ENCODE assay signal across 10 cellular contexts in the genomic region with DNA sequence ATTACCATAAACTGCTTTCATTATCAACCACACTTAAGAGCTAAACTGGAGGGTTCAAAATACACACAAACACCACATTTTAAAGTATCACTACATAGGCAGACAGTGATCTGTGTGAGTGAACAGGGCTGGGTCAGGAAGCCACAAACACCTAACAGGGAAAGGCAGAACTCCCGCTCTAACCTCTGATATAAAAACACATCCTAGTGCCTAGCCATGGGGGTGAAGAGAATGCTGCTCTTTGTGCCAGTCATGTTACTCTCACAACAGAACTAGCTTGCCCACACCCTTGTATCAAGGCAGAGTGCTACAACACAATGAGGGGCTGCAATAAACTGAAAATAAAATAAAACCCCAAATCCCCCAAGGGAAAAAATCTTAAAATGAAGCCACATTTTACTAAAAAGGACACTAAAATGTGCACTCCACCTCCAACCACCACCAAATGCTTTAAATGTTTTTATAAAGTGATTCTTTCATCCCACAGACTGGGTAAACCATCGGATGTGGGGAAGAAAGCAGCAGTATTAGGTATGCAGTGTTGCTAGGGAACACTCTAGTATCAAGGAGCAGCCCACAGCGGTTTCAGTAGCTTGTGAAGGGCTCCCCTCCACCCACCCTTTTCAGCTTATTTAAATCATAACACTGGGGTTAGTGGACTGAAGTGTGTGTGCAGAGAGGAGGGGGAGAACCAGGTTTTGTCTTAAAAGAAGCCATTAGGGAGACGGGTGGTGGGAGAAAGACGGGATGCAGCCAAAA.
DNase-seq lines count a peak whose midpoint lies in the region; TF ChIP-seq lines count a peak whose summit lies in the region.
"Had no signal": no experiment of that assay in that cellular context is flagged by ENCODE, and none has a peak within 500 bp of the region (broad histone marks: within the 10 kb centered on the region; RNA-seq: fewer than 3 reads in every experiment).

No MANE protein-coding gene starts in this region.

- H3K4me3 Mint-ChIP-seq in T-helper 1 cell treated with Interleukin-12 subunit alpha and Interleukin-12 subunit beta and Interleukin-4 antibody, amounts not matched to agents 30 μg/mL and 1 μg/mL, for 36 hours, result peak overlapping the region; percentile 11

- peaks cover 5% of the 10 kb centered on the region for H3K36me3 ChIP-seq in colonic mucosa

- intact Hi-C loops in colonic mucosa (cut with DNase I), result no loop called here

- no peaks in the 10 kb centered on the region for H3K27me3 ChIP-seq in colonic mucosa

- DNase-seq in NCI-H1092 treated with DMSO at 0.1 percent for 48 hours (lab: John Stamatoyannopoulos, UW) (peak; percentile 0), NCI-H1092 (lab: John Stamatoyannopoulos, UW) (no peak), ecto neural progenitor cell (ENCODE audit: low spot score) (peak; percentile 52), colonic mucosa (no peak), CD1c-positive myeloid dendritic cell (ENCODE audit: extremely low spot score) (no peak), GF-D8 (lab: John Stamatoyannopoulos, UW) (no peak)
- peak; percentile 28 to 36 for DNase-seq in stimulated activated CD8-positive, alpha-beta memory T cell treated with anti-CD3 and anti-CD28 coated beads, Interleukin-15, amount 100 ng/mL, for 48 hours (ENCODE audit: low read depth in 2 of 2)
- DNase-seq: right cardiac atrium had no signal

- H3K27me3 Mint-ChIP-seq in T-helper 1 cell treated with Interleukin-12 subunit alpha and Interleukin-12 subunit beta and Interleukin-4 antibody, amounts not matched to agents 30 μg/mL and 1 μg/mL, for 36 hours (ENCODE audit: low read depth), result no peaks in the 10 kb centered on the region

- no peaks in the 10 kb centered on the region for H3K4me1 ChIP-seq in colonic mucosa

- H3K36me3 Mint-ChIP-seq in T-helper 1 cell treated with Interleukin-12 subunit alpha and Interleukin-12 subunit beta and Interleukin-4 antibody, amounts not matched to agents 30 μg/mL and 1 μg/mL, for 36 hours (ENCODE audit: low read depth), result peaks cover 21% of the 10 kb centered on the region

- no peak for TF ChIP-seq CTCF in colonic mucosa (IDR thresholded peaks at IDR 0.05)

- peak overlapping the region; percentile 42 for H3K27ac Mint-ChIP-seq in T-helper 1 cell treated with Interleukin-12 subunit alpha and Interleukin-12 subunit beta and Interleukin-4 antibody, amounts not matched to agents 30 μg/mL and 1 μg/mL, for 36 hours

- H3K4me1 Mint-ChIP-seq in T-helper 1 cell treated with Interleukin-12 subunit alpha and Interleukin-12 subunit beta and Interleukin-4 antibody, amounts not matched to agents 30 μg/mL and 1 μg/mL, for 36 hours (ENCODE audit: low read depth), result peaks cover 6% of the 10 kb centered on the region

- no peak overlapping the region for H3K27ac ChIP-seq in colonic mucosa
- H3K27ac ChIP-seq: 22Rv1 had no signal

- H3K4me3 ChIP-seq in colonic mucosa, result no peak overlapping the region

- no peak overlapping the region for H3K9ac ChIP-seq in colonic mucosa (ENCODE audit: low read depth in 2 of 2, low read length in 2 of 2)

- H3K9me3 Mint-ChIP-seq in T-helper 1 cell treated with Interleukin-12 subunit alpha and Interleukin-12 subunit beta and Interleukin-4 antibody, amounts not matched to agents 30 μg/mL and 1 μg/mL, for 36 hours, result no peaks in the 10 kb centered on the region

- no peaks in the 10 kb centered on the region for H3K9me3 ChIP-seq in colonic mucosa

Comparison
In these comparisons a context has a peak if more than half of its experiments do, and no peak if none do; other contexts are left out.
1. DNase-seq: peak in NCI-H1092 treated with DMSO at 0.1 percent for 48 hours (single experiment), ecto neural progenitor cell (single experiment) and stimulated activated CD8-positive, alpha-beta memory T cell treated with anti-CD3 and anti-CD28 coated beads, Interleukin-15, amount 100 ng/mL, for 48 hours (2 of 2); none in NCI-H1092 (single experiment), colonic mucosa (single experiment), CD1c-positive myeloid dendritic cell (single experiment) and GF-D8 (single experiment).